1 cellular context compared by ENCODE assay signal in the genomic region with DNA sequence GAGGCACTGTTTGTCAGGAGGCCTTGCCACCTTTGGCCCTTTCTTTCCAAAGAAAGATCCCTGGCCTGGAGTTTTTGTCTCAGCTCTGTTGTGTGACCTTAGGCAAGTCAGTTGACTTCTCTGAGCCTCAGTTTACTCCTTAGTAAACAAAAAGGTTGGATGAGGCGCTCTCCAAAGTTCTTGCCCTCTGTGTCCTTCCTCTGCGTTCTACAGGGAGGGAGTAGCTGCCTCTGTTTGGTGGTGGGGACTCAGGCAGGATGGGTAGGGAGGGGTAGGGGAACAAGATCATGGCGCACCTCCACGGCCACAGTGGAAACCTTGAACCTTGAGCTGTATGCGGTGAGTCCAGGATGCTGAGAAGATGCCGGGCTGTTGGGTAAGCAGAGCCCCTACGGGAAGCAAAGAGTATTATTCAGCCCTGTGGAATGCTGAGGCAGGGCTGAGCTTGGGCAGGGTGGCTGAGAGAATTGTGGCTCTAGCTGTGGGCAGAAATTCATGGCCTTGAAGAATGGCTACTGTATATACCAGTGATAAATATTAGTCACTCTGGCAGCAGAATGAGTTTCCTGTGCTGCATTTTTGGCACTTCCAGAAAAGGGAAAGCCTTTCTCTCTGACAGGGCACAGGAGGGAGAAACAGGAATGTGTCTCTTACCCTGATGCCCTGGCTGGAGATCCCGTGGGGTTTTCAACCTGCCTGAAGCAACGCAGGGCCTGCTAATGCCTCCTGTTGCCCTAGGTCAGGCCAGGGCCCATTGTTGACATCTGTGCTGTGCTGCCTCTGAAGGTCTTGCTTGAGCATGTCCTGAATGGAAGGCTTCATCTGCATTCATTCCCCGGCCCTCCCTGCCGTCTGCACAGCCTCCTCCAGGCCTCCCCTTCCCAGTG.
TF ChIP-seq lines count a peak whose summit lies in the region.

No MANE protein-coding gene starts in this region.

TF ChIP-seq in SK-N-SH, 30 proteins besides CTCF, POLR2A, EP300 and RAD21 (continued from another document):
- TF ChIP-seq TEAD4 (IDR thresholded peaks at IDR 0.05; ENCODE audit: borderline replicate concordance, insufficient read depth) (peak; percentile 91), MEF2A (IDR thresholded peaks at IDR 0.05; ENCODE audit: borderline replicate concordance, low read depth) (peak; percentile 68; the same call in 1 of the 2 replicates), TAF1 (IDR thresholded peaks at IDR 0.05; ENCODE audit: borderline replicate concordance, low read depth, low read length) (0 out of 2 replicates have a peak, but pooled peaks have one; percentile 19), GATA2 (CRISPR knock-in tag; IDR thresholded peaks at IDR 0.05) (no peak), YY1 (IDR thresholded peaks at IDR 0.05; ENCODE audit: low read depth) (peak; percentile 77; the same call in 1 of the 2 replicates), SIN3A (IDR thresholded peaks at IDR 0.05; ENCODE audit: borderline replicate concordance, low read depth, low read length) (peak; percentile 79; the same call in 1 of the 2 replicates), TCF12 (IDR thresholded peaks at IDR 0.05) (peak; percentile 97), FOXJ3 (CRISPR knock-in tag; IDR thresholded peaks at IDR 0.05) (no peak)
- TF ChIP-seq, protein P1, sequence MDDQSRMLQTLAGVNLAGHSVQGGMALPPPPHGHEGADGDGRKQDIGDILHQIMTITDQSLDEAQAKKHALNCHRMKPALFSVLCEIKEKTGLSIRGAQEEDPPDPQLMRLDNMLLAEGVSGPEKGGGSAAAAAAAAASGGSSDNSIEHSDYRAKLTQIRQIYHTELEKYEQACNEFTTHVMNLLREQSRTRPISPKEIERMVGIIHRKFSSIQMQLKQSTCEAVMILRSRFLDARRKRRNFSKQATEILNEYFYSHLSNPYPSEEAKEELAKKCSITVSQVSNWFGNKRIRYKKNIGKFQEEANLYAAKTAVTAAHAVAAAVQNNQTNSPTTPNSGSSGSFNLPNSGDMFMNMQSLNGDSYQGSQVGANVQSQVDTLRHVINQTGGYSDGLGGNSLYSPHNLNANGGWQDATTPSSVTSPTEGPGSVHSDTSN (IDR thresholded peaks at IDR 0.05), result peak; percentile 94
